In genomic region chr13:32639502-32640105, GRCh38 we compare ENCODE assay signal across 8 cellular contexts. TPM values are rescaled to one million over a fixed set of nuclear protein-coding genes. Genes with fewer than 3 reads are reported as not detected.
DNase-seq lines count a peak whose midpoint lies in the region; ATAC-seq and TF ChIP-seq lines count a peak whose summit lies in the region.

No MANE protein-coding gene starts in this region.

- POLR2A ChIA-PET in activated CD4-positive, alpha-beta memory T cell treated with anti-CD3 and anti-CD28 coated beads for 36 hours (lab: Charles Lee), result interaction anchor here (1.0 to 1.2 kb wide), 2 partner anchors 11 to 53 kb away, joined by 3 to 5 read pairs; partner anchors contain the start of gene PDS5B

- H3K36me3 Mint-ChIP-seq in activated CD4-positive, alpha-beta memory T cell treated with anti-CD3 and anti-CD28 coated beads for 36 hours, result no peaks in the 10 kb centered on the region
- H3K36me3 Mint-ChIP-seq in naive B cell, result no peaks in the 10 kb centered on the region

- H3K36me3 ChIP-seq in HAP-1 (replicated peaks) (no peaks in the 10 kb centered on the region), tibial nerve (no peaks in the 10 kb centered on the region)

- CTCF ChIA-PET in activated CD4-positive, alpha-beta memory T cell treated with anti-CD3 and anti-CD28 coated beads for 36 hours (lab: Charles Lee), result interaction anchor here (0.6 to 4.7 kb wide), 24 partner anchors 12 to 394 kb away, joined by 3 to 64 read pairs (median 4); partner anchors contain the start of genes N4BP2L2 and PDS5B

- no peak overlapping the region for H3K27ac Mint-ChIP-seq in activated CD4-positive, alpha-beta memory T cell treated with anti-CD3 and anti-CD28 coated beads for 36 hours
- H3K27ac Mint-ChIP-seq in naive B cell, result peak overlapping the region in 2 of 6 donors; percentile 15 to 16

- no peaks in the 10 kb centered on the region for H3K27me3 Mint-ChIP-seq in activated CD4-positive, alpha-beta memory T cell treated with anti-CD3 and anti-CD28 coated beads for 36 hours
- H3K27me3 Mint-ChIP-seq in naive B cell, result no peaks in the 10 kb centered on the region

- no peak overlapping the region for H3K4me3 Mint-ChIP-seq in activated CD4-positive, alpha-beta memory T cell treated with anti-CD3 and anti-CD28 coated beads for 36 hours
- H3K4me3 Mint-ChIP-seq in naive B cell, result no peak overlapping the region

- H3K4me1 Mint-ChIP-seq in activated CD4-positive, alpha-beta memory T cell treated with anti-CD3 and anti-CD28 coated beads for 36 hours (ENCODE audit: low read depth), result peaks cover 41% of the 10 kb centered on the region
- peaks cover 24 to 34% (median 34%) of the 10 kb centered on the region in 3 donors for H3K4me1 Mint-ChIP-seq in naive B cell

- WGBS in tibial nerve, 2 donors, result 31% methylated on average over 4 of the region's 4 CpGs

- H3K27ac ChIP-seq in tibial nerve, result no peak overlapping the region

- H3K9me3 ChIP-seq in HAP-1 (no peaks in the 10 kb centered on the region), tibial nerve (no peaks in the 10 kb centered on the region)

- in situ Hi-C loops in G401 (cut with HindIII; ENCODE audit: low sequenced_read_pairs) (no loop called here), HAP-1 (cut with MboI; ENCODE audit: low sequenced_read_pairs) (no loop called here)

- intact Hi-C loops in activated CD4-positive, alpha-beta memory T cell treated with anti-CD3 and anti-CD28 coated beads for 36 hours (cut with micrococcal nuclease), result loop anchor here (1.0 to 10.0 kb wide), 5 partner anchors 53 to 975 kb away; partner anchors contain the start of genes BRCA2, N4BP2L2, PDS5B and ZAR1L

- H3K27me3 ChIP-seq in HAP-1 (ENCODE audit: low read depth) (no peaks in the 10 kb centered on the region), tibial nerve (no peaks in the 10 kb centered on the region)

- peak; percentile 76 to 84 for ATAC-seq in naive B cell (ENCODE audit: low read depth in 2 of 2)

- H3K4me1 ChIP-seq in HAP-1 (peaks cover 13% of the 10 kb centered on the region), tibial nerve (peaks cover 0 to 50% (median 14%) of the 10 kb centered on the region in 4 donors)

- no peak for TF ChIP-seq EP300 in tibial nerve (IDR thresholded peaks at IDR 0.05)

- peak; percentile 86 for TF ChIP-seq CTCF in epithelial cell of proximal tubule (conservative IDR thresholded peaks at IDR 0.05; ENCODE audit: low read depth, low read length)
- peak; percentile 71 to 77 (median 75) for TF ChIP-seq CTCF in tibial nerve (IDR thresholded peaks at IDR 0.05)

- no peaks in the 10 kb centered on the region for H3K9me3 Mint-ChIP-seq in activated CD4-positive, alpha-beta memory T cell treated with anti-CD3 and anti-CD28 coated beads for 36 hours
- no peaks in the 10 kb centered on the region for H3K9me3 Mint-ChIP-seq in naive B cell

- H3K4me3 ChIP-seq in HAP-1 (no peak overlapping the region), epithelial cell of proximal tubule (ENCODE audit: low read depth, low read length) (no peak overlapping the region), tibial nerve (no peak overlapping the region)

- DNase-seq in G401 (ENCODE audit: low spot score) (peak; percentile 75), HAP-1 (ENCODE audit: low spot score in 2 of 2) (peak; percentile 56 to 73), NCI-H345 treated with DMSO at 0.1 percent for 48 hours (lab: John Stamatoyannopoulos, UW; ENCODE audit: unreplicated experiment) (peak; percentile 19), epithelial cell of proximal tubule (ENCODE audit: low read depth) (no peak), naive B cell (peak; percentile 39), tibial nerve (ENCODE audit: low spot score in 2 of 2) (peak; percentile 50 to 70), DMS79 treated with DMSO at 0.1 percent for 48 hours (lab: John Stamatoyannopoulos, UW) (no peak)
- DNase-seq in activated CD4-positive, alpha-beta memory T cell treated with anti-CD3 and anti-CD28 coated beads for 36 hours, result peak; percentile 56

- no peak for TF ChIP-seq POLR2A in tibial nerve (IDR thresholded peaks at IDR 0.05)

RNA-seq across cellular contexts. Expression of gene PDS5B, which starts 53.4 kb away (rescaled TPM):
- 12.6 and 15.1 TPM in 2 replicates for total RNA-seq in G401 (2014; rRNA removed; shearing (Covaris generic))
- 10 to 100 TPM; 59.4 to 61.7 TPM for total RNA-seq in activated CD4-positive, alpha-beta memory T cell treated with anti-CD3 and anti-CD28 coated beads for 36 hours
- total RNA-seq in epithelial cell of proximal tubule, result 12.4 and 13.9 TPM in 2 replicates
- polyA plus RNA-seq in naive B cell (ENCODE audit: low read depth in 6 of 6), result 10 to 100 TPM; 38.8 to 50.4 (median 43.0) TPM
- total RNA-seq in tibial nerve, result 10 to 100 TPM; 48.8 to 77.1 (median 52.7) TPM

Comparison
In these comparisons a context has a peak if more than half of its experiments do, and no peak if none do; other contexts are left out.
1. DNase-seq: peak in G401 (single experiment), HAP-1 (2 of 2), NCI-H345 treated with DMSO at 0.1 percent for 48 hours (single experiment), activated CD4-positive, alpha-beta memory T cell treated with anti-CD3 and anti-CD28 coated beads for 36 hours (single experiment), naive B cell (single experiment) and tibial nerve (2 of 2); none in epithelial cell of proximal tubule (single experiment) and DMS79 treated with DMSO at 0.1 percent for 48 hours (single experiment).